Comparison of ENCODE assay signal across 38 cellular contexts in genomic region chr12:130739571-130739970, GRCh38. TPM values are rescaled to one million over a fixed set of nuclear protein-coding genes. Genes with fewer than 3 reads are reported as not detected.
"Had no signal": no experiment of that assay in that cellular context is flagged by ENCODE, and none has a peak within 500 bp of the region (broad histone marks: within the 10 kb centered on the region; RNA-seq: fewer than 3 reads in every experiment).

No MANE protein-coding gene starts in this region.

- H3K27ac Mint-ChIP-seq: activated B cell treated with CpG ODN at 0.5 μM for 24 hours; activated CD4-positive, alpha-beta memory T cell treated with anti-CD3 and anti-CD28 coated beads for 36 hours; activated CD4-positive, alpha-beta T cell treated with anti-CD3 and anti-CD28 coated beads, Interleukin-2, amount 10 ng/mL, durations not matched to agents 24 days and 14 days; activated CD8-positive, alpha-beta T cell treated with anti-CD3 and anti-CD28 coated beads for 36 hours; activated naive CD4-positive, alpha-beta T cell treated with anti-CD3 and anti-CD28 coated beads for 36 hours; activated naive CD4-positive, alpha-beta T cell treated with anti-CD3 and anti-CD28 coated beads, Interleukin-2, amount 50 U/mL, for 72 hours; activated naive CD8-positive, alpha-beta T cell treated with anti-CD3 and anti-CD28 coated beads for 36 hours; activated T-cell treated with anti-CD3 and anti-CD28 coated beads, Interleukin-2, amount 50 U/mL, for 72 hours; activated T-helper 1 cell treated with anti-CD3 and anti-CD28 coated beads, Interleukin-12 subunit alpha, Interleukin-12 subunit beta, Interleukin-2, Interleukin-4 antibody, amounts not matched to agents 30 ng/mL and 10 ng/mL and 1 ng/mL, durations not matched to agents 14 hours and 24 hours and 36 hours; activated T-helper 17 cell treated with anti-CD3 and anti-CD28 coated beads, Interleukin-2, amount 50 U/mL, for 72 hours; brain; T-cell; T-helper 1 cell treated with Interleukin-12 subunit alpha and Interleukin-12 subunit beta and Interleukin-4 antibody, amounts not matched to agents 30 μg/mL and 1 μg/mL, for 36 hours; T-helper 2 cell treated with Interferon-gamma antibody and Interleukin-4, amounts not matched to agents 5 μg/mL and 100 μg/mL, for 36 hours had no signal

- FAIRE-seq: bronchial epithelial cell, TTC549 had no signal

- H3K4me1 ChIP-seq: adrenal gland, ascending aorta had no signal

- H3K9me3 Mint-ChIP-seq: activated CD4-positive, alpha-beta T cell treated with anti-CD3 and anti-CD28 coated beads, Interleukin-2, amount 10 ng/mL, durations not matched to agents 24 days and 14 days; activated CD8-positive, alpha-beta T cell treated with anti-CD3 and anti-CD28 coated beads for 36 hours; activated naive CD4-positive, alpha-beta T cell treated with anti-CD3 and anti-CD28 coated beads, Interleukin-2, amount 50 U/mL, for 72 hours; activated T-cell treated with anti-CD3 and anti-CD28 coated beads, Interleukin-2, amount 50 U/mL, for 4 hours; activated T-helper 1 cell treated with anti-CD3 and anti-CD28 coated beads, Interleukin-12 subunit alpha, Interleukin-12 subunit beta, Interleukin-2, Interleukin-4 antibody, amounts not matched to agents 30 ng/mL and 10 ng/mL and 1 ng/mL, durations not matched to agents 14 hours and 24 hours and 36 hours; activated T-helper 17 cell treated with anti-CD3 and anti-CD28 coated beads, Interleukin-2, amount 50 U/mL, for 72 hours; central memory CD8-positive, alpha-beta T cell; T-helper 2 cell treated with Interferon-gamma antibody and Interleukin-4, amounts not matched to agents 5 μg/mL and 100 μg/mL, for 36 hours had no signal

- H3K27me3 Mint-ChIP-seq: activated CD4-positive, alpha-beta T cell treated with anti-CD3 and anti-CD28 coated beads, Interleukin-2, amount 10 ng/mL, durations not matched to agents 24 days and 14 days had no signal

- H3K27ac ChIP-seq: adrenal gland, ascending aorta, cardiac muscle cell, VCaP had no signal

- H3K9me3 ChIP-seq: adrenal gland had no signal

- ATAC-seq: activated CD8-positive, alpha-beta T cell treated with anti-CD3 and anti-CD28 coated beads for 36 hours; activated naive CD4-positive, alpha-beta T cell treated with anti-CD3 and anti-CD28 coated beads, Interleukin-2, amount 50 U/mL, for 72 hours; activated T-cell treated with anti-CD3 and anti-CD28 coated beads, Interleukin-2, amount 50 U/mL, for 4 hours; activated T-cell treated with anti-CD3 and anti-CD28 coated beads, Interleukin-2, amount 50 U/mL, for 72 hours; activated T-helper 17 cell treated with anti-CD3 and anti-CD28 coated beads, Interleukin-2, amount 50 U/mL, for 72 hours; T-cell had no signal

- H3K4me1 Mint-ChIP-seq: activated B cell treated with CpG ODN at 0.5 μM for 24 hours; activated CD4-positive, alpha-beta T cell treated with anti-CD3 and anti-CD28 coated beads, Interleukin-2, amount 10 ng/mL, durations not matched to agents 24 days and 14 days; activated naive CD8-positive, alpha-beta T cell treated with anti-CD3 and anti-CD28 coated beads for 36 hours; activated T-helper 17 cell treated with anti-CD3 and anti-CD28 coated beads, Interleukin-2, amount 50 U/mL, for 72 hours; brain; central memory CD8-positive, alpha-beta T cell; T-cell had no signal

- DNase-seq: activated B cell treated with CpG ODN at 0.5 μM for 24 hours; activated CD4-positive, alpha-beta memory T cell treated with anti-CD3 and anti-CD28 coated beads for 36 hours; activated CD4-positive, alpha-beta T cell treated with anti-CD3 and anti-CD28 coated beads for 4 hours; activated CD4-positive, alpha-beta T cell treated with anti-CD3 and anti-CD28 coated beads, Interleukin-2, amount 10 ng/mL, durations not matched to agents 24 days and 14 days; activated CD4-positive, alpha-beta T cell treated with anti-CD3 and anti-CD28 coated beads, Interleukin-2, amount 50 U/mL, for 1 hour; activated CD4-positive, alpha-beta T cell treated with anti-CD3 and anti-CD28 coated beads, Interleukin-2, amount 50 U/mL, for 4 hours; activated CD4-positive, CD25-positive, alpha-beta regulatory T cell treated with anti-CD3 and anti-CD28 coated beads, Interleukin-2, amount 50 U/mL, for 72 hours; activated CD8-positive, alpha-beta memory T cell treated with anti-CD3 and anti-CD28 coated beads, Interleukin-2, amount 50 U/mL, for 4 hours; activated CD8-positive, alpha-beta T cell treated with anti-CD3 and anti-CD28 coated beads for 36 hours; activated effector memory CD4-positive, alpha-beta T cell treated with anti-CD3 and anti-CD28 coated beads, Interleukin-2, amount 50 U/mL, for 16 hours; activated gamma-delta T cell treated with Interleukin-2 at 50 U/mL for 16 hours; activated naive CD4-positive, alpha-beta T cell; activated naive CD4-positive, alpha-beta T cell treated with anti-CD3 and anti-CD28 coated beads for 36 hours; activated naive CD4-positive, alpha-beta T cell treated with anti-CD3 and anti-CD28 coated beads, Interleukin-2, amount 50 U/mL, for 16 hours; activated naive CD8-positive, alpha-beta T cell treated with anti-CD3 and anti-CD28 coated beads for 36 hours; activated T-cell treated with anti-CD3 and anti-CD28 coated beads for 4 hours; activated T-cell treated with anti-CD3 and anti-CD28 coated beads, Interleukin-2, amount 50 U/mL, for 1 hour; activated T-cell treated with anti-CD3 and anti-CD28 coated beads, Interleukin-2, amount 50 U/mL, for 4 hours; activated T-cell treated with anti-CD3 and anti-CD28 coated beads, Interleukin-2, amount 50 U/mL, for 72 hours; amniotic stem cell; caudate nucleus; cerebellar nuclear complex; T-cell; T-helper 2 cell; T-helper 9 cell had no signal

- H3K4me3 Mint-ChIP-seq: activated B cell treated with CpG ODN at 0.5 μM for 24 hours; activated CD4-positive, alpha-beta memory T cell treated with anti-CD3 and anti-CD28 coated beads for 36 hours; activated CD4-positive, alpha-beta T cell treated with anti-CD3 and anti-CD28 coated beads, Interleukin-2, amount 10 ng/mL, durations not matched to agents 24 days and 14 days; activated CD8-positive, alpha-beta T cell treated with anti-CD3 and anti-CD28 coated beads for 36 hours; activated naive CD4-positive, alpha-beta T cell treated with anti-CD3 and anti-CD28 coated beads for 36 hours; activated naive CD8-positive, alpha-beta T cell treated with anti-CD3 and anti-CD28 coated beads for 36 hours; activated T-cell treated with anti-CD3 and anti-CD28 coated beads, Interleukin-2, amount 50 U/mL, for 4 hours; activated T-cell treated with anti-CD3 and anti-CD28 coated beads, Interleukin-2, amount 50 U/mL, for 72 hours; activated T-helper 1 cell treated with anti-CD3 and anti-CD28 coated beads, Interleukin-12 subunit alpha, Interleukin-12 subunit beta, Interleukin-2, Interleukin-4 antibody, amounts not matched to agents 30 ng/mL and 10 ng/mL and 1 ng/mL, durations not matched to agents 14 hours and 24 hours and 36 hours; activated T-helper 17 cell treated with anti-CD3 and anti-CD28 coated beads, Interleukin-2, amount 50 U/mL, for 72 hours; brain; central memory CD8-positive, alpha-beta T cell; T-cell; T-helper 1 cell treated with Interleukin-12 subunit alpha and Interleukin-12 subunit beta and Interleukin-4 antibody, amounts not matched to agents 30 μg/mL and 1 μg/mL, for 36 hours; T-helper 2 cell treated with Interferon-gamma antibody and Interleukin-4, amounts not matched to agents 5 μg/mL and 100 μg/mL, for 36 hours had no signal

- H3K4me3 ChIP-seq: adrenal gland, ascending aorta, cardiac muscle cell had no signal

- H3K36me3 ChIP-seq: adrenal gland, ascending aorta, cardiac muscle cell had no signal

- H3K27me3 ChIP-seq: ascending aorta, cardiac muscle cell had no signal

- H3K36me3 Mint-ChIP-seq: activated CD4-positive, alpha-beta memory T cell treated with anti-CD3 and anti-CD28 coated beads for 36 hours; activated naive CD8-positive, alpha-beta T cell treated with anti-CD3 and anti-CD28 coated beads for 36 hours; brain; T-cell had no signal

RNA-seq across cellular contexts. Expression of gene RIMBP2, which starts 23.5 kb away (rescaled TPM):
- total RNA-seq: activated B cell treated with CpG ODN at 0.5 μM for 24 hours; activated CD4-positive, alpha-beta T cell treated with anti-CD3 and anti-CD28 coated beads, Interleukin-2, amount 10 ng/mL, durations not matched to agents 24 days and 14 days; activated CD8-positive, alpha-beta T cell treated with anti-CD3 and anti-CD28 coated beads for 36 hours; activated naive CD4-positive, alpha-beta T cell treated with anti-CD3 and anti-CD28 coated beads for 36 hours; activated naive CD4-positive, alpha-beta T cell treated with anti-CD3 and anti-CD28 coated beads, Interleukin-2, amount 50 U/mL, for 72 hours; activated naive CD8-positive, alpha-beta T cell treated with anti-CD3 and anti-CD28 coated beads for 36 hours; activated T-cell treated with anti-CD3 and anti-CD28 coated beads, Interleukin-2, amount 50 U/mL, for 4 hours; activated T-helper 1 cell treated with anti-CD3 and anti-CD28 coated beads, Interleukin-12 subunit alpha, Interleukin-12 subunit beta, Interleukin-2, Interleukin-4 antibody, amounts not matched to agents 30 ng/mL and 10 ng/mL and 1 ng/mL, durations not matched to agents 14 hours and 24 hours and 36 hours; ascending aorta; bronchial epithelial cell had no signal
